1 cellular context compared by ENCODE assay signal in the genomic region with DNA sequence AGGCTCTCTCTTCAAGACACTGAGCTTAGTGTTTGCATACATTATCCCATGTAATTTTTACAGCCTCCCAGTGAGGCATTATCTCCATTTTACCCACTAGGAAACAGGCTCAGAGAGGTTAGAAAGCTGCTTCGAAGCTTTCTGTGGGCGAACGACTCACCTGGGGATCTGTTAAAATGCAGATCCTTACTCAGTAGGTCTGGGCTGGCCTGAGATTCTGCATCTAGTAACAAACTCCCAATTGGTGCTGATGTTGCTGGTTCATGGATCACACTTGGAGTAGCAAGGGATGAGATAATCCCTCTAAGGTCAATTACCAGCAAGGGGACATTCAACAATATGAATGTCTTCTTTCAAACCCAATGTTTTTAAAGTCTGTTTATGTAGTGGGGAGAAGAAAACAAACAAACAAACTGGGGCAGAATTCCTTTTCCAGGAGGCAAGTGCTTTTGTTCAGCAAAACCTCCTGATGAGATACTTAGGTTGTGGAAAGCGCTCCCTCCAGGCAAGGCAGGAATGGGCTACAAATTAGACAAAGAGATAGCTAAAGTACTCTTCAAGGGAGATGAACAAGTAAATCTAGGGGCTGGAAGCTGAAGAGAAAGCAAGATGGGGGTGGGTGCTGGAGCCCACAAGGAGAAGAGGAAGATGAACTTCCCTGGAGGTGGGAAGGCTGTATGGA.
TF ChIP-seq lines count a peak whose summit lies in the region.

No MANE protein-coding gene starts in this region.

TF ChIP-seq in H1, 55 proteins besides CTCF, POLR2A, EP300 and RAD21:
- no peak for TF ChIP-seq CTBP2 (IDR thresholded peaks at IDR 0.05; ENCODE audit: borderline replicate concordance, insufficient read depth, insufficient read length, low read length)
- no peak for TF ChIP-seq CBX5 (IDR thresholded peaks at IDR 0.05; ENCODE audit: low read depth, low read length)
TF ChIP-seq in H1: peak in this region for 0.
